Comparison of ENCODE assay signal across 22 cellular contexts in genomic region chr7:137684776-137685175, GRCh38.
A peak's percentile ranks its signal among the peaks of the same experiment; 100 is the strongest.
DNase-seq lines count a peak whose midpoint lies in the region; ATAC-seq and TF ChIP-seq lines count a peak whose summit lies in the region.
"Had no signal": no experiment of that assay in that cellular context is flagged by ENCODE, and none has a peak within 500 bp of the region (broad histone marks: within the 10 kb centered on the region; RNA-seq: fewer than 3 reads in every experiment).

No MANE protein-coding gene starts in this region.

- H3K9ac ChIP-seq in mesenchymal stem cell (ENCODE audit: low read length) (no peak overlapping the region), skeletal muscle satellite cell (ENCODE audit: low read depth, low read length) (peak overlapping the region; percentile 89)

- DNase-seq in GM23338 (ENCODE audit: low spot score), result no peak
- peak in 2 of 5 donors; percentile 29 to 42 for DNase-seq in heart left ventricle
- no peak for DNase-seq in mesenchymal stem cell
- DNase-seq in HT-29 (ENCODE audit: low spot score), result no peak
- DNase-seq in MCF 10A (ENCODE audit: unreplicated experiment), result no peak
- no peak for DNase-seq in epidermal melanocyte (ENCODE audit: insufficient read length, low spot score)
- DNase-seq: BE2C; CD4-positive, CD25-positive, alpha-beta regulatory T cell; DMS79; KG1; NCI-H1105; NCI-H2029 treated with DMSO at 0.1 percent for 48 hours; NCI-H226; NCI-H510A treated with DMSO at 0.1 percent for 48 hours; NCI-H748 treated with DMSO at 0.1 percent for 48 hours; PC-9; RPMI8226; SIG-M5 had no signal

- no TSS peak for BruUV-seq in MCF 10A (replicated peaks; lab: Mats Ljungman, UMichigan)

- H2AFZ ChIP-seq in GM23338 (peak overlapping the region; percentile 64; the same call in 1 of the 2 replicates), mesenchymal stem cell (ENCODE audit: low read depth, low read length) (no peak overlapping the region)
- H2AFZ ChIP-seq: PC-9 had no signal

- H3K4me2 ChIP-seq in GM23338 (no peak overlapping the region), mesenchymal stem cell (ENCODE audit: low read length, poor library complexity, severe bottlenecking) (no peak overlapping the region), skeletal muscle satellite cell (ENCODE audit: low read length) (no peak overlapping the region)
- H3K4me2 ChIP-seq: A549, PC-9 had no signal

- H3K27ac Mint-ChIP-seq in GM23338, result no peak overlapping the region
- H3K27ac Mint-ChIP-seq in MCF 10A (ENCODE audit: low read depth, unreplicated experiment), result no peak overlapping the region
- H3K27ac Mint-ChIP-seq: CD4-positive, CD25-positive, alpha-beta regulatory T cell had no signal

- no peak overlapping the region for H2BK12ac ChIP-seq in mesenchymal stem cell (ENCODE audit: low read length in 2 of 2)

- H2BK120ac ChIP-seq in mesenchymal stem cell (ENCODE audit: low read depth, low read length), result no peak overlapping the region

- TF ChIP-seq POLR2A in heart left ventricle (IDR thresholded peaks at IDR 0.05), result no peak

- H3K79me2 ChIP-seq in GM23338 (replicated peaks; ENCODE audit: insufficient read depth), result no peaks in the 10 kb centered on the region

- H2BK15ac ChIP-seq in mesenchymal stem cell (ENCODE audit: low read depth, poor library complexity, severe bottlenecking), result no peak overlapping the region

- 72 to 84% (median 79%) methylated on average over 8 of the region's 8 CpGs for WGBS in heart left ventricle, 4 donors
- 92% methylated on average over 8 of the region's 8 CpGs for WGBS in mesenchymal stem cell

- no peaks in the 10 kb centered on the region; the same call in 1 of the 3 replicates for H3K4me1 Mint-ChIP-seq in GM23338
- H3K4me1 Mint-ChIP-seq in MCF 10A (ENCODE audit: insufficient read depth, unreplicated experiment), result peaks cover 32% of the 10 kb centered on the region
- H3K4me1 Mint-ChIP-seq: CD4-positive, CD25-positive, alpha-beta regulatory T cell had no signal

- no peak overlapping the region for H2BK5ac ChIP-seq in mesenchymal stem cell (ENCODE audit: low read depth, low read length, poor library complexity, severe bottlenecking)

- H3K36me3 Mint-ChIP-seq in GM23338 (ENCODE audit: low read depth) (no peaks in the 10 kb centered on the region), MCF 10A (ENCODE audit: insufficient read depth, unreplicated experiment) (no peaks in the 10 kb centered on the region)
- H3K36me3 Mint-ChIP-seq: CD4-positive, CD25-positive, alpha-beta regulatory T cell had no signal

- H4K8ac ChIP-seq in mesenchymal stem cell (ENCODE audit: low read length), result no peak overlapping the region

- H3K23ac ChIP-seq in mesenchymal stem cell (ENCODE audit: low read length in 2 of 2), result no peak overlapping the region

- no peak overlapping the region for H3K14ac ChIP-seq in mesenchymal stem cell (ENCODE audit: low read length in 2 of 2)

- H3K9me3 ChIP-seq in heart left ventricle (no peaks in the 10 kb centered on the region), mesenchymal stem cell (ENCODE audit: control insufficient read depth, low read length) (no peaks in the 10 kb centered on the region), skeletal muscle satellite cell (replicated peaks; ENCODE audit: low read length) (no peaks in the 10 kb centered on the region)
- H3K9me3 ChIP-seq: A549, BE2C, HAP-1 had no signal

- H2AK5ac ChIP-seq in mesenchymal stem cell (ENCODE audit: low read length, severe bottlenecking), result peak overlapping the region; percentile 30

- no peak overlapping the region for H4K91ac ChIP-seq in mesenchymal stem cell (ENCODE audit: low read length)

- H4K20me1 ChIP-seq in GM23338 (replicated peaks; ENCODE audit: insufficient read depth), result no peaks in the 10 kb centered on the region

- no peak overlapping the region for H3K4me3 ChIP-seq in GM23338
- H3K4me3 ChIP-seq in heart left ventricle, result peak overlapping the region in 1 of 12 donors; percentile 24
- H3K4me3 ChIP-seq in mesenchymal stem cell (ENCODE audit: insufficient read depth in 1 of 2, low read depth in 1 of 2, low read length in 2 of 2), result no peak overlapping the region
- no peak overlapping the region for H3K4me3 ChIP-seq in skeletal muscle satellite cell (ENCODE audit: low read length)
- H3K4me3 ChIP-seq: A549, HAP-1, PC-9 had no signal

- no peaks in the 10 kb centered on the region for H3K27me3 ChIP-seq in GM23338 (ENCODE audit: insufficient read depth)
- no peaks in the 10 kb centered on the region for H3K27me3 ChIP-seq in heart left ventricle
- no peaks in the 10 kb centered on the region for H3K27me3 ChIP-seq in mesenchymal stem cell (ENCODE audit: control insufficient read depth in 1 of 2, insufficient read depth in 1 of 2, low read length in 2 of 2)
- no peaks in the 10 kb centered on the region for H3K27me3 ChIP-seq in skeletal muscle satellite cell (ENCODE audit: control insufficient read depth, insufficient read depth, low read length)
- H3K27me3 ChIP-seq: BE2C had no signal

- H3K27ac ChIP-seq in GM23338 (ENCODE audit: low read depth) (no peak overlapping the region), heart left ventricle (peak overlapping the region in 6 of 12 donors; percentile 23 to 40 (median 27)), mesenchymal stem cell (ENCODE audit: low read length, poor library complexity, severe bottlenecking) (no peak overlapping the region)
- H3K27ac ChIP-seq: A549, HL-60, PC-9 had no signal

- CTCF ChIA-PET in MCF 10A (lab: Yijun Ruan, JAX), result no interaction called here

- intact Hi-C loops in heart left ventricle (cut with DNase I) (no loop called here), MCF 10A (cut with micrococcal nuclease) (no loop called here)

- H3K4me1 ChIP-seq in GM23338 (ENCODE audit: insufficient read depth) (peaks cover 11% of the 10 kb centered on the region; the same call in 1 of the 2 replicates), heart left ventricle (peaks cover 0 to 16% (median 0%) of the 10 kb centered on the region in 12 donors), mesenchymal stem cell (ENCODE audit: control insufficient read depth, insufficient read depth, low read depth, low read length) (peaks cover 3% of the 10 kb centered on the region), skeletal muscle satellite cell (ENCODE audit: control insufficient read depth, insufficient read depth, low read length) (peaks cover 85% of the 10 kb centered on the region)
- H3K4me1 ChIP-seq: A549, HAP-1 had no signal

- ATAC-seq in GM23338, result no peak
- ATAC-seq in heart left ventricle, result peak; percentile 42 to 83 (median 70)
- ATAC-seq: A549 had no signal

- no peaks in the 10 kb centered on the region for H3K79me1 ChIP-seq in mesenchymal stem cell (replicated peaks; ENCODE audit: low read length, poor library complexity, severe bottlenecking)

- no peaks in the 10 kb centered on the region for H3K27me3 Mint-ChIP-seq in GM23338 (ENCODE audit: insufficient read depth, low read depth, poor library complexity)
- no peaks in the 10 kb centered on the region for H3K27me3 Mint-ChIP-seq in MCF 10A (ENCODE audit: insufficient read depth, unreplicated experiment)

- H3K4ac ChIP-seq in mesenchymal stem cell (ENCODE audit: low read depth in 1 of 2, low read length in 2 of 2), result no peak overlapping the region

- POLR2A ChIA-PET in MCF 10A (lab: Yijun Ruan, JAX), result no interaction called here

- no peak overlapping the region for H3K4me3 Mint-ChIP-seq in GM23338
- H3K4me3 Mint-ChIP-seq in MCF 10A (ENCODE audit: unreplicated experiment), result no peak overlapping the region
- H3K4me3 Mint-ChIP-seq: CD4-positive, CD25-positive, alpha-beta regulatory T cell had no signal

- H3K36me3 ChIP-seq in GM23338 (ENCODE audit: insufficient read depth), result no peaks in the 10 kb centered on the region
- no peaks in the 10 kb centered on the region for H3K36me3 ChIP-seq in heart left ventricle
- no peaks in the 10 kb centered on the region for H3K36me3 ChIP-seq in mesenchymal stem cell (ENCODE audit: control insufficient read depth in 1 of 2, insufficient read depth in 2 of 2, low read depth in 1 of 2, low read length in 2 of 2)
- H3K36me3 ChIP-seq in skeletal muscle satellite cell (ENCODE audit: insufficient read depth, low read length), result peaks cover 23% of the 10 kb centered on the region
- H3K36me3 ChIP-seq: BE2C, HAP-1 had no signal

- TF ChIP-seq CTCF in GM23338 (conservative IDR thresholded peaks at IDR 0.05; ENCODE audit: low read depth in 2 of 2) (no peak), heart left ventricle (IDR thresholded peaks at IDR 0.05) (no peak), MCF 10A (IDR thresholded peaks at IDR 0.05; ENCODE audit: unreplicated experiment) (no peak)

- H3F3A ChIP-seq in GM23338 (replicated peaks; ENCODE audit: low read depth), result no peaks in the 10 kb centered on the region

- H3K9me3 Mint-ChIP-seq in GM23338, result no peaks in the 10 kb centered on the region
- no peaks in the 10 kb centered on the region for H3K9me3 Mint-ChIP-seq in MCF 10A (ENCODE audit: unreplicated experiment)

- H3K18ac ChIP-seq in mesenchymal stem cell (ENCODE audit: low read depth in 1 of 2, low read length in 2 of 2), result no peak overlapping the region

- peaks cover 15% of the 10 kb centered on the region; the same call in 1 of the 2 replicates for H3K9me2 ChIP-seq in GM23338 (ENCODE audit: insufficient read depth)

TF ChIP-seq in GM23338, 12 proteins besides CTCF, POLR2A, EP300 and RAD21:
- no peak for TF ChIP-seq STAT1 (IDR thresholded peaks at IDR 0.05; ENCODE audit: unreplicated experiment)
- no peak for TF ChIP-seq JUNB (IDR thresholded peaks at IDR 0.05; ENCODE audit: unreplicated experiment)
- TF ChIP-seq ZNF331 (CRISPR knock-in tag; IDR thresholded peaks at IDR 0.05; ENCODE audit: low read depth), result no peak
- TF ChIP-seq CREB1 (CRISPR knock-in tag; IDR thresholded peaks at IDR 0.05; ENCODE audit: low read depth), result no peak
